20 cellular contexts compared by ENCODE assay signal in the genomic region with DNA sequence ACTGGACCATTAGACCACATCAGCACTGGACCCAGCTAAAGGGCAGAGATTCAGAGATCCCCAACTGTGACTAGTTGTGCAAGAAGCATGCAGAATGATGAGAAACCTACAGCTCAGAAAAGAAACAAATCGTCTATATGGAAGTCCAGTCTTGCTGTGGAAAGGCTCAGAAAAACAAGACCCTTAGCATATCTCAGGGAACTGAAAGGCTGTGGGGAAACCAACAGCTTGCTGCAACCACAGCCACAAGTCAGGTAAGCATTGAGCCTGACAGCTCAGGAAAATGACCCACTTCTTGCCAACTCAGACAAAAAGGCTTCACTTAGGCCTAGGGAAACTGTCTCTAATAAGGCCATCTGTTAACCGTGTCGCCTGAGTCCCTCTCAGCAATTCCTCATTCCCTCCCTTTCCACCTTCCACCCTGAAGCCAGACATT.
DNase-seq lines count a peak whose midpoint lies in the region; ATAC-seq and TF ChIP-seq lines count a peak whose summit lies in the region.
"Had no signal": no experiment of that assay in that cellular context is flagged by ENCODE, and none has a peak within 500 bp of the region (broad histone marks: within the 10 kb centered on the region; RNA-seq: fewer than 3 reads in every experiment).

No MANE protein-coding gene starts in this region.

- no peaks in the 10 kb centered on the region for H3K4me1 ChIP-seq in Caco-2
- H3K4me1 ChIP-seq: BLaER1, spleen had no signal

- BruUV-seq in Caco-2 (replicated peaks; lab: Mats Ljungman, UMichigan): no TSS peak

- no peak overlapping the region for H3K27ac ChIP-seq in RWPE1
- H3K27ac ChIP-seq: 22Rv1, BLaER1, ovary, spleen had no signal

- no peaks in the 10 kb centered on the region for H3K4me1 Mint-ChIP-seq in Caco-2 (ENCODE audit: low read depth, unreplicated experiment)
- H3K4me1 Mint-ChIP-seq in activated naive CD4-positive, alpha-beta T cell treated with anti-CD3 and anti-CD28 coated beads, Interleukin-2, amount 10 ng/mL, durations not matched to agents 7 days and 5 days: no peaks in the 10 kb centered on the region
- H3K4me1 Mint-ChIP-seq: activated CD4-positive, alpha-beta T cell treated with anti-CD3 and anti-CD28 coated beads, Interleukin-2, amount 10 ng/mL, durations not matched to agents 24 days and 14 days; activated naive CD4-positive, alpha-beta T cell treated with anti-CD3 and anti-CD28 coated beads, Interleukin-2, amount 50 U/mL, for 24 hours; stimulated activated naive B cell treated with anti-CD40 and anti-IgM and Interleukin-4, amounts not matched to agents 10 μg/mL and 1 μg/mL and 100 μg/mL, for 72 hours had no signal

- no peaks in the 10 kb centered on the region for H3K36me3 ChIP-seq in Caco-2 (ENCODE audit: control insufficient read depth, insufficient read depth, low read length)
- H3K36me3 ChIP-seq: BLaER1, ovary, spleen had no signal

- no peaks in the 10 kb centered on the region for H3K36me3 Mint-ChIP-seq in Caco-2 (ENCODE audit: insufficient read depth, unreplicated experiment)
- H3K36me3 Mint-ChIP-seq in activated naive CD4-positive, alpha-beta T cell treated with anti-CD3 and anti-CD28 coated beads, Interleukin-2, amount 10 ng/mL, durations not matched to agents 7 days and 5 days: no peaks in the 10 kb centered on the region
- H3K36me3 Mint-ChIP-seq: activated naive CD4-positive, alpha-beta T cell treated with anti-CD3 and anti-CD28 coated beads, Interleukin-2, amount 50 U/mL, for 24 hours; stimulated activated naive B cell treated with anti-CD40 and anti-IgM and Interleukin-4, amounts not matched to agents 10 μg/mL and 1 μg/mL and 100 μg/mL, for 72 hours had no signal

- H3K9me3 ChIP-seq in Caco-2: no peaks in the 10 kb centered on the region
- H3K9me3 ChIP-seq: BLaER1, ovary had no signal

- POLR2A ChIA-PET in Caco-2 (lab: Charles Lee) (no interaction called here), RWPE1 (lab: Yijun Ruan, JAX; ENCODE audit: low non-redundant PET) (no interaction called here)

- H3K4me3 ChIP-seq in Caco-2 (ENCODE audit: low read depth, low read length): no peak overlapping the region
- H3K4me3 ChIP-seq: BLaER1, ovary, spleen had no signal

- no peaks in the 10 kb centered on the region for H3K9me3 Mint-ChIP-seq in Caco-2 (ENCODE audit: unreplicated experiment)
- H3K9me3 Mint-ChIP-seq in activated naive CD4-positive, alpha-beta T cell treated with anti-CD3 and anti-CD28 coated beads, Interleukin-2, amount 10 ng/mL, durations not matched to agents 7 days and 5 days: peaks cover 2% of the 10 kb centered on the region
- H3K9me3 Mint-ChIP-seq: activated CD4-positive, alpha-beta T cell treated with anti-CD3 and anti-CD28 coated beads, Interleukin-2, amount 10 ng/mL, durations not matched to agents 24 days and 14 days; activated naive CD4-positive, alpha-beta T cell treated with anti-CD3 and anti-CD28 coated beads, Interleukin-2, amount 50 U/mL, for 24 hours had no signal

- TF ChIP-seq CTCF in Caco-2 (IDR thresholded peaks at IDR 0.05; ENCODE audit: insufficient read depth in 1 of 2, low read depth in 1 of 2, low read length in 1 of 2, severe bottlenecking in 1 of 2, unreplicated experiment in 1 of 2): no peak
- no peak for TF ChIP-seq CTCF in RWPE1 (conservative IDR thresholded peaks at IDR 0.05; ENCODE audit: low read depth)

- H3K27me3 Mint-ChIP-seq in Caco-2 (ENCODE audit: insufficient read depth, unreplicated experiment): peaks cover 2% of the 10 kb centered on the region
- no peaks in the 10 kb centered on the region for H3K27me3 Mint-ChIP-seq in activated naive CD4-positive, alpha-beta T cell treated with anti-CD3 and anti-CD28 coated beads, Interleukin-2, amount 10 ng/mL, durations not matched to agents 7 days and 5 days
- H3K27me3 Mint-ChIP-seq: activated CD4-positive, alpha-beta T cell treated with anti-CD3 and anti-CD28 coated beads, Interleukin-2, amount 10 ng/mL, durations not matched to agents 24 days and 14 days; activated naive CD4-positive, alpha-beta T cell treated with anti-CD3 and anti-CD28 coated beads, Interleukin-2, amount 50 U/mL, for 24 hours; stimulated activated naive B cell treated with anti-CD40 and anti-IgM and Interleukin-4, amounts not matched to agents 10 μg/mL and 1 μg/mL and 100 μg/mL, for 72 hours had no signal

- intact Hi-C loops in Caco-2 (cut with micrococcal nuclease; ENCODE audit: unreplicated experiment): no loop called here

- DNase-seq in NCI-H1092 treated with DMSO at 0.1 percent for 48 hours (lab: John Stamatoyannopoulos, UW) (peak; percentile 24), NCI-H1092 (lab: John Stamatoyannopoulos, UW) (no peak), brain pericyte (ENCODE audit: low read depth, low spot score) (peak; percentile 45), renal cortical epithelial cell (ENCODE audit: low read depth) (peak; percentile 51), Caco-2 (no peak), RWPE1 (ENCODE audit: low spot score) (no peak)
- DNase-seq in activated naive CD4-positive, alpha-beta T cell treated with anti-CD3 and anti-CD28 coated beads, Interleukin-2, amount 10 ng/mL, durations not matched to agents 7 days and 5 days: no peak
- DNase-seq: activated CD4-positive, alpha-beta T cell treated with anti-CD3 and anti-CD28 coated beads, Interleukin-2, amount 10 ng/mL, durations not matched to agents 24 days and 14 days; DMS53; effector memory CD4-positive, alpha-beta T cell; NCI-H187; ovary; spleen; stimulated activated naive B cell treated with anti-CD40 and anti-IgM and Interleukin-4, amounts not matched to agents 10 μg/mL and 1 μg/mL and 100 μg/mL, for 72 hours; trophoblast cell had no signal

- H3K4me3 Mint-ChIP-seq in Caco-2 (ENCODE audit: unreplicated experiment): no peak overlapping the region
- H3K4me3 Mint-ChIP-seq in activated naive CD4-positive, alpha-beta T cell treated with anti-CD3 and anti-CD28 coated beads, Interleukin-2, amount 10 ng/mL, durations not matched to agents 7 days and 5 days: no peak overlapping the region
- H3K4me3 Mint-ChIP-seq: activated CD4-positive, alpha-beta T cell treated with anti-CD3 and anti-CD28 coated beads, Interleukin-2, amount 10 ng/mL, durations not matched to agents 24 days and 14 days; activated naive CD4-positive, alpha-beta T cell treated with anti-CD3 and anti-CD28 coated beads, Interleukin-2, amount 50 U/mL, for 24 hours; stimulated activated naive B cell treated with anti-CD40 and anti-IgM and Interleukin-4, amounts not matched to agents 10 μg/mL and 1 μg/mL and 100 μg/mL, for 72 hours had no signal

- H3K27ac Mint-ChIP-seq in Caco-2 (ENCODE audit: unreplicated experiment): no peak overlapping the region
- H3K27ac Mint-ChIP-seq in activated naive CD4-positive, alpha-beta T cell treated with anti-CD3 and anti-CD28 coated beads, Interleukin-2, amount 10 ng/mL, durations not matched to agents 7 days and 5 days: no peak overlapping the region
- H3K27ac Mint-ChIP-seq: activated CD4-positive, alpha-beta T cell treated with anti-CD3 and anti-CD28 coated beads, Interleukin-2, amount 10 ng/mL, durations not matched to agents 24 days and 14 days; activated naive CD4-positive, alpha-beta T cell treated with anti-CD3 and anti-CD28 coated beads, Interleukin-2, amount 50 U/mL, for 24 hours; stimulated activated naive B cell treated with anti-CD40 and anti-IgM and Interleukin-4, amounts not matched to agents 10 μg/mL and 1 μg/mL and 100 μg/mL, for 72 hours had no signal

- ATAC-seq in HG03565 (IDR thresholded peaks at IDR 0.05; ENCODE audit: unreplicated experiment): peak; percentile 82
- ATAC-seq: left lobe of liver; stimulated activated naive B cell treated with anti-CD40 and anti-IgM and Interleukin-4, amounts not matched to agents 10 μg/mL and 1 μg/mL and 100 μg/mL, for 72 hours had no signal

- CTCF ChIA-PET in Caco-2 (lab: Charles Lee): no interaction called here
- CTCF ChIA-PET in RWPE1 (lab: Yijun Ruan, JAX): no interaction called here
- CTCF ChIA-PET in activated naive CD4-positive, alpha-beta T cell treated with anti-CD3 and anti-CD28 coated beads, Interleukin-2, amount 10 ng/mL, durations not matched to agents 7 days and 5 days (lab: Charles Lee): no interaction called here

- H3K27me3 ChIP-seq in Caco-2 (replicated peaks; ENCODE audit: control insufficient read depth, insufficient read depth, low read length): no peaks in the 10 kb centered on the region
- H3K27me3 ChIP-seq: BLaER1, ovary, spleen had no signal

Comparison
In these comparisons a context has a peak if more than half of its experiments do, and no peak if none do; other contexts are left out.
1. DNase-seq: peak in NCI-H1092 treated with DMSO at 0.1 percent for 48 hours (single experiment), brain pericyte (single experiment) and renal cortical epithelial cell (single experiment); none in NCI-H1092 (single experiment), Caco-2 (0 of 2), RWPE1 (single experiment) and activated naive CD4-positive, alpha-beta T cell treated with anti-CD3 and anti-CD28 coated beads, Interleukin-2, amount 10 ng/mL, durations not matched to agents 7 days and 5 days (single experiment).